1 cellular context compared by ENCODE assay signal in genomic region chr19:29798783-29799182, GRCh38.
TF ChIP-seq lines count a peak whose summit lies in the region.

No MANE protein-coding gene starts in this region.

TF ChIP-seq in SK-N-SH, 30 proteins besides CTCF, POLR2A, EP300 and RAD21 (continued from another document):
- TF ChIP-seq ZBTB33 (IDR thresholded peaks at IDR 0.05; ENCODE audit: borderline replicate concordance, low read depth), result no peak
- no peak for TF ChIP-seq SIN3A (IDR thresholded peaks at IDR 0.05; ENCODE audit: borderline replicate concordance, low read depth, low read length)
- no peak for TF ChIP-seq MXI1 (IDR thresholded peaks at IDR 0.05; ENCODE audit: low read depth, low read length)
- TF ChIP-seq NFIC (IDR thresholded peaks at IDR 0.05; ENCODE audit: borderline replicate concordance), result no peak
- no peak for TF ChIP-seq ELF1 (IDR thresholded peaks at IDR 0.05)
- no peak for TF ChIP-seq RFX5 (IDR thresholded peaks at IDR 0.05; ENCODE audit: low read length)
- TF ChIP-seq, protein P1, sequence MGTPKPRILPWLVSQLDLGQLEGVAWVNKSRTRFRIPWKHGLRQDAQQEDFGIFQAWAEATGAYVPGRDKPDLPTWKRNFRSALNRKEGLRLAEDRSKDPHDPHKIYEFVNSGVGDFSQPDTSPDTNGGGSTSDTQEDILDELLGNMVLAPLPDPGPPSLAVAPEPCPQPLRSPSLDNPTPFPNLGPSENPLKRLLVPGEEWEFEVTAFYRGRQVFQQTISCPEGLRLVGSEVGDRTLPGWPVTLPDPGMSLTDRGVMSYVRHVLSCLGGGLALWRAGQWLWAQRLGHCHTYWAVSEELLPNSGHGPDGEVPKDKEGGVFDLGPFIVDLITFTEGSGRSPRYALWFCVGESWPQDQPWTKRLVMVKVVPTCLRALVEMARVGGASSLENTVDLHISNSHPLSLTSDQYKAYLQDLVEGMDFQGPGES (IDR thresholded peaks at IDR 0.05; ENCODE audit: low read depth, low read length), result no peak
- TF ChIP-seq CHD2 (IDR thresholded peaks at IDR 0.05; ENCODE audit: low read length, partially characterized antibody), result no peak
- TF ChIP-seq TAF1 (IDR thresholded peaks at IDR 0.05; ENCODE audit: borderline replicate concordance, low read depth, low read length), result no peak
- TF ChIP-seq FOSL2 (IDR thresholded peaks at IDR 0.05; ENCODE audit: borderline replicate concordance, low read depth), result no peak
- TF ChIP-seq TCF12 (IDR thresholded peaks at IDR 0.05), result no peak
- TF ChIP-seq YY1 (IDR thresholded peaks at IDR 0.05; ENCODE audit: low read depth), result no peak
- TF ChIP-seq GABPA (IDR thresholded peaks at IDR 0.05; ENCODE audit: low read depth), result no peak
